In genomic region chr2:163723881-163724280, GRCh38 we compare ENCODE assay signal across 16 cellular contexts. TPM values are rescaled to one million over a fixed set of nuclear protein-coding genes. Genes with fewer than 3 reads are reported as not detected.
A peak's percentile ranks its signal among the peaks of the same experiment; 100 is the strongest.
DNase-seq lines count a peak whose midpoint lies in the region; ATAC-seq and TF ChIP-seq lines count a peak whose summit lies in the region.
"Had no signal": no experiment of that assay in that cellular context is flagged by ENCODE, and none has a peak within 500 bp of the region (broad histone marks: within the 10 kb centered on the region; RNA-seq: fewer than 3 reads in every experiment).

No MANE protein-coding gene starts in this region.

- H3K27me3 ChIP-seq in Loucy (ENCODE audit: insufficient read depth, low read length, poor library complexity, severe bottlenecking) = no peaks in the 10 kb centered on the region
- H3K27me3 ChIP-seq: BE2C; BLaER1 treated with 17β-estradiol and CSF1 and Interleukin-3, amounts not matched to agents 10 nM and 100 nM had no signal

- no peaks in the 10 kb centered on the region for H3K4me1 ChIP-seq in Loucy (ENCODE audit: insufficient read depth, low read length, poor library complexity, severe bottlenecking)
- H3K4me1 ChIP-seq: BE2C; BLaER1 treated with 17β-estradiol and CSF1 and Interleukin-3, amounts not matched to agents 10 nM and 100 nM had no signal

- peak; percentile 41 for DNase-seq in glomerular visceral epithelial cell (ENCODE audit: extremely low spot score)
- DNase-seq in renal cortical epithelial cell (ENCODE audit: low read depth) = peak; percentile 70
- DNase-seq in left ventricle myocardium superior = no peak
- DNase-seq in left cardiac atrium = no peak
- no peak for DNase-seq in KBM-7
- DNase-seq: AML-193; BE2C; CD4-positive, alpha-beta memory T cell; COR-L47; DMS153; DND-41; H9 had no signal

- no peaks in the 10 kb centered on the region for H3K36me3 ChIP-seq in Loucy (ENCODE audit: insufficient read depth, low read length)
- H3K36me3 ChIP-seq: BE2C; BLaER1 treated with 17β-estradiol and CSF1 and Interleukin-3, amounts not matched to agents 10 nM and 100 nM had no signal

- no peaks in the 10 kb centered on the region for H4K20me1 ChIP-seq in Loucy (ENCODE audit: insufficient read depth, low read length, poor library complexity, severe bottlenecking)
- H4K20me1 ChIP-seq: BLaER1 treated with 17β-estradiol and CSF1 and Interleukin-3, amounts not matched to agents 10 nM and 100 nM had no signal

- no peak overlapping the region for H3K9ac ChIP-seq in Loucy (ENCODE audit: low read depth, low read length, poor library complexity, severe bottlenecking)
- H3K9ac ChIP-seq: BLaER1 treated with 17β-estradiol and CSF1 and Interleukin-3, amounts not matched to agents 10 nM and 100 nM had no signal

- H3K9me3 ChIP-seq in Loucy (ENCODE audit: insufficient read depth, low read depth, low read length) = no peaks in the 10 kb centered on the region
- H3K9me3 ChIP-seq: BE2C; BLaER1 treated with 17β-estradiol and CSF1 and Interleukin-3, amounts not matched to agents 10 nM and 100 nM had no signal

- H2AFZ ChIP-seq in Loucy (ENCODE audit: low read length) = 0 out of 2 replicates have a peak overlapping the region, but pooled peaks have one; percentile 30
- H2AFZ ChIP-seq: GM23338 had no signal

- intact Hi-C loops in left ventricle myocardium superior (cut with micrococcal nuclease) = no loop called here
- intact Hi-C loops in left cardiac atrium (cut with DNase I) = no loop called here

- in situ Hi-C loops in KBM-7 (cut with MboI; ENCODE audit: low pct_unique_long_range_greater_than_20kb, low sequenced_read_pairs) = no loop called here

- no peak overlapping the region for H3K4me3 ChIP-seq in Loucy (ENCODE audit: low read length, poor library complexity, severe bottlenecking)
- H3K4me3 ChIP-seq: BLaER1 treated with 17β-estradiol and CSF1 and Interleukin-3, amounts not matched to agents 10 nM and 100 nM; GM23338 had no signal

- no peaks in the 10 kb centered on the region for H3K79me2 ChIP-seq in Loucy (ENCODE audit: insufficient read depth, low read length)

- H3K9me2 ChIP-seq in Loucy (replicated peaks; ENCODE audit: low read depth, low read length) = no peaks in the 10 kb centered on the region

- no peak for TF ChIP-seq CTCF in Loucy (conservative IDR thresholded peaks at IDR 0.05; ENCODE audit: low read length)

- no peaks in the 10 kb centered on the region for H3F3A ChIP-seq in Loucy (ENCODE audit: low read depth)

- ATAC-seq in left ventricle myocardium superior (no peak), left cardiac atrium (no peak)
- ATAC-seq: GM23338, HCT116 had no signal

- H3K4me2 ChIP-seq in Loucy (ENCODE audit: low read depth, low read length, poor library complexity, severe bottlenecking) = no peak overlapping the region
- H3K4me2 ChIP-seq: BLaER1 treated with 17β-estradiol and CSF1 and Interleukin-3, amounts not matched to agents 10 nM and 100 nM; GM23338 had no signal

RNA-seq across cellular contexts. Expression of gene FIGN, which starts 11.9 kb away (rescaled TPM):
- 3.0 and 9.0 TPM in 2 replicates for total RNA-seq in renal cortical epithelial cell
- 16.6 TPM for total RNA-seq in left ventricle myocardium superior
- total RNA-seq in left cardiac atrium = 10 to 100 TPM in 1 of 2 donors, 1 to 10 TPM in 1; 7.3 to 13.2 TPM
- total RNA-seq: CD4-positive, alpha-beta memory T cell had no signal

Comparison
In these comparisons a context has a peak if more than half of its experiments do, and no peak if none do; other contexts are left out.
1. DNase-seq: peak in glomerular visceral epithelial cell (single experiment) and renal cortical epithelial cell (single experiment); none in left ventricle myocardium superior (single experiment), left cardiac atrium (single experiment) and KBM-7 (single experiment).